Comparison of ENCODE assay signal across 14 cellular contexts in the genomic region with DNA sequence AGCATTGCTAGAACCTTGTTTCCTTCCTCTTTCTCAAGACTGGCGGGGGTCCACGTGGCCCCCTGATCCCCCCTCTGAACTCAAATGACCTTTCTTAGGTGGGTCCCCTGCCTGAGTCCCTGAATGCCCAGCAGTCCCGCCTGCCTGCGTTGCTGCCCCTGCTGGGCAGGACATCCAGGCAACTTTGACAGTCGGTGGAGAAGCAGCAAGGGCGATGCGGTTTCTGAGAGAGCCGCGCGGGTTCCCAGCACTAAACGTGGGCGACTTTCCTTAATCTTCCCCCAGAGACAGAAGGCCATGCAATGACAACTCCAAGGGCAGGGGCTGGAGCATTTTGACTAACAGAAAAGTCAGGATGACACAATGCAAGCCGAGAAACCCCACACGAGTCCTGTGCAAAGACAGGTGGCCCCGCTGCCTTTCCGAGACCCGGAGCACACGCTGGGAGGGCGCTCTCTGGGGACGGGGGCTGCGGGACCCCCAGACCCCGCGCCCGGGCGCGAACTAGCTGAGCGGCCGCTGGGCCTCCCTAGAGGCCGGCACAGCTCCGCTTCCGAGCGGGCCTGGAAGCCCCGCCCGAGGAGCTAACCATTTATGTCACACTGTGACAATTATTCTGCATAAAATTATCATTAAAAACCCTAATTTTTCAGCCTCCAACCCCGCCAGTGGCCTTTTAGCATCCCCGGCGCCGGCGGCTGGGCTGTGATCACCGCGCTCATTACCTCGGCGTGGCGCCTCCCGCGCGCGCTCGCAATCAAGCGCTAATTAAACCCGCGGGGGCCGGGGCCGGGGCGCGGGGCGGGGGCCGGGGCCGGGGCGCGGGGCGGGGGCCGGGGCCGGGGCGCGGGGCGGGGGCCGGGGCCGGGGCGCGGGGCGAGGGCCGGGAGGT. TPM values are rescaled to one million over a fixed set of nuclear protein-coding genes. Genes with fewer than 3 reads are reported as not detected.
DNase-seq lines count a peak whose midpoint lies in the region; ATAC-seq and TF ChIP-seq lines count a peak whose summit lies in the region.
"Had no signal": no experiment of that assay in that cellular context is flagged by ENCODE, and none has a peak within 500 bp of the region (broad histone marks: within the 10 kb centered on the region; RNA-seq: fewer than 3 reads in every experiment).

No MANE protein-coding gene starts in this region.

- DNase-seq in DMS53 (lab: John Stamatoyannopoulos, UW) (peak; percentile 29), DMS53 treated with DMSO at 0.1 percent for 48 hours (lab: John Stamatoyannopoulos, UW; ENCODE audit: unreplicated experiment) (no peak), dermis blood vessel endothelial cell (peak; percentile 26), mesenchymal stem cell (no peak), suprapubic skin (ENCODE audit: low spot score in 2 of 2) (peak in 1 of 2 donors; percentile 55), glomerular visceral epithelial cell (ENCODE audit: extremely low spot score) (no peak)
- DNase-seq in CD8-positive, alpha-beta memory T cell = no peak
- DNase-seq: amygdala; DMS79; MG63; occipital lobe; stimulated activated CD4-positive, alpha-beta T cell treated with anti-CD3 and anti-CD28 coated beads, Interleukin-4, amount 100 ng/mL, for 4 hours had no signal

- no peak for TF ChIP-seq POLR2A in suprapubic skin (IDR thresholded peaks at IDR 0.05)

- H3K4me1 ChIP-seq in mesenchymal stem cell (ENCODE audit: control insufficient read depth, insufficient read depth, low read depth, low read length) (peaks cover 30% of the 10 kb centered on the region), suprapubic skin (peaks cover 14% of the 10 kb centered on the region)
- H3K4me1 ChIP-seq in CD8-positive, alpha-beta memory T cell (ENCODE audit: insufficient read depth, low read length) = no peaks in the 10 kb centered on the region

- H3K4me3 Mint-ChIP-seq in CD8-positive, alpha-beta memory T cell = peak overlapping the region in 1 of 7 donors; percentile 44

- no peak for TF ChIP-seq EP300 in suprapubic skin (IDR thresholded peaks at IDR 0.05)

- no peak overlapping the region for H3K9ac ChIP-seq in mesenchymal stem cell (ENCODE audit: low read length)

- no peaks in the 10 kb centered on the region for H3K36me3 Mint-ChIP-seq in CD8-positive, alpha-beta memory T cell

- H3K4me1 Mint-ChIP-seq in CD8-positive, alpha-beta memory T cell = peaks cover 0 to 2% (median 0%) of the 10 kb centered on the region in 3 donors

- no peaks in the 10 kb centered on the region for H3K79me1 ChIP-seq in mesenchymal stem cell (replicated peaks; ENCODE audit: low read length, poor library complexity, severe bottlenecking)

- no peak overlapping the region for H3K27ac Mint-ChIP-seq in CD8-positive, alpha-beta memory T cell

- peaks cover 32 to 58% of the 10 kb centered on the region in 2 donors for H3K27me3 Mint-ChIP-seq in CD8-positive, alpha-beta memory T cell

- H3K27me3 ChIP-seq in mesenchymal stem cell (ENCODE audit: control insufficient read depth in 1 of 2, insufficient read depth in 1 of 2, low read length in 2 of 2) (peaks cover 46 to 72% of the 10 kb centered on the region in 2 experiments), suprapubic skin (peaks cover 76% of the 10 kb centered on the region)
- H3K27me3 ChIP-seq in CD8-positive, alpha-beta memory T cell (ENCODE audit: insufficient read depth, low read length, poor library complexity, severe bottlenecking) = peaks cover 8% of the 10 kb centered on the region

- no peak overlapping the region for H2BK120ac ChIP-seq in mesenchymal stem cell (ENCODE audit: low read depth, low read length)

- no peak overlapping the region for H3K14ac ChIP-seq in mesenchymal stem cell (ENCODE audit: low read length in 2 of 2)

- CTCF ChIA-PET in CD8-positive, alpha-beta memory T cell (lab: Charles Lee) = no interaction called here

- H2AFZ ChIP-seq in mesenchymal stem cell (ENCODE audit: low read depth, low read length) = no peak overlapping the region

- H3K9me3 ChIP-seq in mesenchymal stem cell (ENCODE audit: control insufficient read depth, low read length) (peaks cover 38% of the 10 kb centered on the region), suprapubic skin (peaks cover 7% of the 10 kb centered on the region)
- no peaks in the 10 kb centered on the region for H3K9me3 ChIP-seq in CD8-positive, alpha-beta memory T cell (ENCODE audit: low read length)

- no peak for TF ChIP-seq CTCF in suprapubic skin (IDR thresholded peaks at IDR 0.05)

- no peak overlapping the region for H2BK15ac ChIP-seq in mesenchymal stem cell (ENCODE audit: low read depth, poor library complexity, severe bottlenecking)

- H3K36me3 ChIP-seq in mesenchymal stem cell (ENCODE audit: control insufficient read depth in 1 of 2, insufficient read depth in 2 of 2, low read depth in 1 of 2, low read length in 2 of 2) (no peaks in the 10 kb centered on the region), suprapubic skin (no peaks in the 10 kb centered on the region)
- no peaks in the 10 kb centered on the region for H3K36me3 ChIP-seq in CD8-positive, alpha-beta memory T cell (ENCODE audit: insufficient read depth, low read length)
- H3K36me3 ChIP-seq: MG63 had no signal

- H3K4me2 ChIP-seq in mesenchymal stem cell (ENCODE audit: low read length, poor library complexity, severe bottlenecking) = peak overlapping the region; percentile 70

- no peak overlapping the region for H3K23ac ChIP-seq in mesenchymal stem cell (ENCODE audit: low read length in 2 of 2)

- H3K27ac ChIP-seq in mesenchymal stem cell (ENCODE audit: low read length, poor library complexity, severe bottlenecking) = no peak overlapping the region
- H3K27ac ChIP-seq in suprapubic skin = no peak overlapping the region
- H3K27ac ChIP-seq in CD8-positive, alpha-beta memory T cell (ENCODE audit: low read depth, low read length) = no peak overlapping the region

- H3K9me3 Mint-ChIP-seq in CD8-positive, alpha-beta memory T cell = peaks cover 0 to 10% (median 4%) of the 10 kb centered on the region in 5 donors

- no peak overlapping the region for H2AK5ac ChIP-seq in mesenchymal stem cell (ENCODE audit: low read length, severe bottlenecking)

- H4K8ac ChIP-seq in mesenchymal stem cell (ENCODE audit: low read length) = no peak overlapping the region

- H3K4me3 ChIP-seq in mesenchymal stem cell (ENCODE audit: insufficient read depth in 1 of 2, low read depth in 1 of 2, low read length in 2 of 2) (peak overlapping the region; percentile 29 to 44), suprapubic skin (peak overlapping the region; percentile 31)
- H3K4me3 ChIP-seq in CD8-positive, alpha-beta memory T cell (ENCODE audit: low read length) = no peak overlapping the region
- H3K4me3 ChIP-seq: MG63 had no signal

- WGBS in mesenchymal stem cell = 5% methylated on average over 36 of the region's 73 CpGs
- WGBS in suprapubic skin = 4% methylated on average over 37 of the region's 73 CpGs

- H4K91ac ChIP-seq in mesenchymal stem cell (ENCODE audit: low read length) = no peak overlapping the region

- POLR2A ChIA-PET in CD8-positive, alpha-beta memory T cell (lab: Charles Lee) = no interaction called here

- H2BK5ac ChIP-seq in mesenchymal stem cell (ENCODE audit: low read depth, low read length, poor library complexity, severe bottlenecking) = no peak overlapping the region

- H3K4ac ChIP-seq in mesenchymal stem cell (ENCODE audit: low read depth in 1 of 2, low read length in 2 of 2) = no peak overlapping the region

- H2BK12ac ChIP-seq in mesenchymal stem cell (ENCODE audit: low read length in 2 of 2) = no peak overlapping the region

- no peak for ATAC-seq in HG03342 (IDR thresholded peaks at IDR 0.05; ENCODE audit: unreplicated experiment)

- H3K18ac ChIP-seq in mesenchymal stem cell (ENCODE audit: low read depth in 1 of 2, low read length in 2 of 2) = no peak overlapping the region

RNA-seq across cellular contexts. Expression of gene ASB18, which starts 27.4 kb away (rescaled TPM):
- total RNA-seq in dermis blood vessel endothelial cell = under 0.01 TPM in 1 of 2 replicates, not detected in the other
- not detected for polyA plus RNA-seq in mesenchymal stem cell (2013, experiment 1 of 2)
- not detected for polyA plus RNA-seq in mesenchymal stem cell (2013, experiment 2 of 2)
- under 1 TPM in 1 of 4 donors, not detected in 3; 0.13 TPM for total RNA-seq in suprapubic skin
- not detected for total RNA-seq in CD8-positive, alpha-beta memory T cell
- not detected for polyA plus RNA-seq in CD8-positive, alpha-beta memory T cell
- total RNA-seq: NCI-H460 had no signal

Comparison
In these comparisons a context has a peak if more than half of its experiments do, and no peak if none do; other contexts are left out.
1. DNase-seq: peak in DMS53 (single experiment) and dermis blood vessel endothelial cell (single experiment); none in DMS53 treated with DMSO at 0.1 percent for 48 hours (single experiment), mesenchymal stem cell (single experiment), CD8-positive, alpha-beta memory T cell (0 of 5) and glomerular visceral epithelial cell (single experiment).